Comparison of ENCODE assay signal across 22 cellular contexts in genomic region chr1:8708259-8708658, GRCh38.
"Had no signal": no experiment of that assay in that cellular context is flagged by ENCODE, and none has a peak within 500 bp of the region (broad histone marks: within the 10 kb centered on the region; RNA-seq: fewer than 3 reads in every experiment).

No MANE protein-coding gene starts in this region.

- FAIRE-seq: frontal cortex had no signal

- ATAC-seq: activated CD8-positive, alpha-beta T cell treated with anti-CD3 and anti-CD28 coated beads for 36 hours; body of pancreas; left ventricle myocardium superior had no signal

- H3K36me3 ChIP-seq: esophagus muscularis mucosa, thyroid gland had no signal

- H3K4me3 Mint-ChIP-seq: activated CD4-positive, alpha-beta T cell treated with anti-CD3 and anti-CD28 coated beads, Interleukin-2, amount 10 ng/mL, durations not matched to agents 24 days and 14 days; activated CD8-positive, alpha-beta T cell treated with anti-CD3 and anti-CD28 coated beads for 36 hours; activated naive CD4-positive, alpha-beta T cell treated with anti-CD3 and anti-CD28 coated beads, Interleukin-2, amount 50 U/mL, for 24 hours; stimulated activated naive CD8-positive, alpha-beta T cell treated with anti-CD3 and anti-CD28 coated beads, Interleukin-15, Interleukin-2, amounts not matched to agents 100 ng/mL and 50 ng/mL, for 24 hours had no signal

- H3K9me3 Mint-ChIP-seq: activated CD4-positive, alpha-beta T cell treated with anti-CD3 and anti-CD28 coated beads, Interleukin-2, amount 10 ng/mL, durations not matched to agents 24 days and 14 days; activated naive CD4-positive, alpha-beta T cell treated with anti-CD3 and anti-CD28 coated beads, Interleukin-2, amount 50 U/mL, for 24 hours; neural crest cell had no signal

- DNase-seq: activated CD4-positive, alpha-beta T cell treated with anti-CD3 and anti-CD28 coated beads, Interleukin-2, amount 10 ng/mL, durations not matched to agents 24 days and 14 days; activated CD8-positive, alpha-beta T cell treated with anti-CD3 and anti-CD28 coated beads for 36 hours; activated gamma-delta T cell treated with Interleukin-2 at 50 U/mL for 16 hours; activated T-cell treated with anti-CD3 and anti-CD28 coated beads, Interleukin-2, amount 50 U/mL, for 1 hour; anterior cingulate cortex; body of pancreas; caudate nucleus; effector memory CD4-positive, alpha-beta T cell; hippocampal formation; left ventricle myocardium superior; mammary epithelial cell; midbrain; retina; stimulated activated CD4-positive, alpha-beta T cell treated with anti-CD3 and anti-CD28 coated beads, Interleukin-4, amount 100 ng/mL, for 4 hours; substantia nigra; T1000; thyroid gland had no signal

- H3K27me3 ChIP-seq: body of pancreas, esophagus muscularis mucosa, thyroid gland had no signal

- H3K9me3 ChIP-seq: body of pancreas, esophagus muscularis mucosa, thyroid gland had no signal

- H3K27ac Mint-ChIP-seq: activated CD4-positive, alpha-beta T cell treated with anti-CD3 and anti-CD28 coated beads, Interleukin-2, amount 10 ng/mL, durations not matched to agents 24 days and 14 days; activated CD8-positive, alpha-beta T cell treated with anti-CD3 and anti-CD28 coated beads for 36 hours; activated naive CD4-positive, alpha-beta T cell treated with anti-CD3 and anti-CD28 coated beads, Interleukin-2, amount 50 U/mL, for 24 hours; stimulated activated naive CD8-positive, alpha-beta T cell treated with anti-CD3 and anti-CD28 coated beads, Interleukin-15, Interleukin-2, amounts not matched to agents 100 ng/mL and 50 ng/mL, for 24 hours had no signal

- H3K4me3 ChIP-seq: body of pancreas, esophagus muscularis mucosa, thyroid gland had no signal
